Comparison of ENCODE assay signal across 1 cellular context in genomic region chr2:219569635-219570034, GRCh38.
TF ChIP-seq lines count a peak whose summit lies in the region.

No MANE protein-coding gene starts in this region.

TF ChIP-seq in SK-N-SH treated with all-trans-retinoic acid at 6 μM for 48 hours, 23 proteins besides CTCF, POLR2A, EP300 and RAD21 (continued from another document):
- TF ChIP-seq SNAI2 (CRISPR knock-in tag; IDR thresholded peaks at IDR 0.05) (no peak), ESRRG (CRISPR knock-in tag; IDR thresholded peaks at IDR 0.05) (no peak), BACH2 (CRISPR knock-in tag; IDR thresholded peaks at IDR 0.05; ENCODE audit: borderline replicate concordance) (no peak), CREB5 (CRISPR knock-in tag; IDR thresholded peaks at IDR 0.05; ENCODE audit: low read depth) (no peak), ZNF565 (CRISPR knock-in tag; conservative IDR thresholded peaks at IDR 0.05; ENCODE audit: low read depth) (no peak)
